In genomic region chr1:116417678-116418077, GRCh38 we compare ENCODE assay signal across 8 cellular contexts. TPM values are rescaled to one million over a fixed set of nuclear protein-coding genes. Genes with fewer than 3 reads are reported as not detected.
DNase-seq lines count a peak whose midpoint lies in the region; ATAC-seq, FAIRE-seq and TF ChIP-seq lines count a peak whose summit lies in the region.

No MANE protein-coding gene starts in this region.

- H3K9me3 ChIP-seq in HUES6 (ENCODE audit: control insufficient read depth, insufficient read depth, low read depth, low read length) (no peaks in the 10 kb centered on the region), keratinocyte (ENCODE audit: control insufficient read depth, low read depth, low read length) (no peaks in the 10 kb centered on the region)

- peak overlapping the region; percentile 97 for H3K4me3 ChIP-seq in HUES6 (ENCODE audit: low read depth, low read length)
- H3K4me3 ChIP-seq in keratinocyte (ENCODE audit: control insufficient read depth in 2 of 3, extremely low read depth in 1 of 3, insufficient read depth in 2 of 3, low read depth in 1 of 3, low read length in 3 of 3) = peak overlapping the region; percentile 64 to 92 (median 66)

- peak overlapping the region; percentile 100 for H2AFZ ChIP-seq in keratinocyte (ENCODE audit: control insufficient read depth, low read length)

- H3K4me1 Mint-ChIP-seq in activated naive CD8-positive, alpha-beta T cell treated with anti-CD3 and anti-CD28 coated beads for 36 hours = peaks cover 29% of the 10 kb centered on the region
- H3K4me1 Mint-ChIP-seq in stimulated activated naive B cell treated with anti-CD40 and anti-IgM and Interleukin-4, amounts not matched to agents 10 μg/mL and 1 μg/mL and 100 μg/mL, for 72 hours = peaks cover 16 to 37% of the 10 kb centered on the region in 2 donors

- H3K27ac Mint-ChIP-seq in activated naive CD8-positive, alpha-beta T cell treated with anti-CD3 and anti-CD28 coated beads for 36 hours = peak overlapping the region; percentile 90
- peak overlapping the region; percentile 96 for H3K27ac Mint-ChIP-seq in stimulated activated naive B cell treated with anti-CD40 and anti-IgM and Interleukin-4, amounts not matched to agents 10 μg/mL and 1 μg/mL and 100 μg/mL, for 72 hours

- peak overlapping the region; percentile 90 for H3K4me3 Mint-ChIP-seq in activated naive CD8-positive, alpha-beta T cell treated with anti-CD3 and anti-CD28 coated beads for 36 hours
- H3K4me3 Mint-ChIP-seq in stimulated activated naive B cell treated with anti-CD40 and anti-IgM and Interleukin-4, amounts not matched to agents 10 μg/mL and 1 μg/mL and 100 μg/mL, for 72 hours = peak overlapping the region; percentile 92 to 96

- peak overlapping the region; percentile 96 for H3K9ac ChIP-seq in HUES6 (ENCODE audit: low read length)
- H3K9ac ChIP-seq in keratinocyte (ENCODE audit: control insufficient read depth, extremely low read depth, insufficient read depth, low read length) = peak overlapping the region; percentile 91

- no peak overlapping the region for H3K27ac ChIP-seq in HUES6 (ENCODE audit: low read depth, low read length)
- H3K27ac ChIP-seq in keratinocyte (ENCODE audit: control insufficient read depth, insufficient read depth, low read length) = peak overlapping the region; percentile 86

- peak overlapping the region; percentile 96 for H3K4me2 ChIP-seq in keratinocyte (ENCODE audit: control insufficient read depth, extremely low read depth, insufficient read depth, low read depth, low read length)

- H3K36me3 ChIP-seq in HUES6 (ENCODE audit: control insufficient read depth, insufficient read depth, low read length) = no peaks in the 10 kb centered on the region
- H3K36me3 ChIP-seq in keratinocyte (ENCODE audit: control insufficient read depth in 2 of 2, extremely low read depth in 1 of 2, insufficient read depth in 2 of 2, low read length in 2 of 2) = no peaks in the 10 kb centered on the region

- no peak for TF ChIP-seq POLR2A in GM12891 (IDR thresholded peaks at IDR 0.05; ENCODE audit: low read depth, low read length)

- POLR2A ChIA-PET in HEK293T (lab: Yijun Ruan, JAX) = interaction anchor here (0.8 to 2.4 kb wide), 7 partner anchors 11 to 77 kb away, joined by 3 to 17 read pairs (median 4); no protein-coding TSS in a partner anchor

- H3K4me1 ChIP-seq in HUES6 (ENCODE audit: control insufficient read depth, insufficient read depth, low read length) (peaks cover 23% of the 10 kb centered on the region), keratinocyte (ENCODE audit: control insufficient read depth, extremely low read depth, insufficient read depth, low read length) (peaks cover 20% of the 10 kb centered on the region)

- no peaks in the 10 kb centered on the region for H3K9me3 Mint-ChIP-seq in activated naive CD8-positive, alpha-beta T cell treated with anti-CD3 and anti-CD28 coated beads for 36 hours
- no peaks in the 10 kb centered on the region for H3K9me3 Mint-ChIP-seq in stimulated activated naive B cell treated with anti-CD40 and anti-IgM and Interleukin-4, amounts not matched to agents 10 μg/mL and 1 μg/mL and 100 μg/mL, for 72 hours

- DNase-seq in activated naive CD8-positive, alpha-beta T cell treated with anti-CD3 and anti-CD28 coated beads for 36 hours = no peak
- DNase-seq in keratinocyte (ENCODE audit: low read depth, low spot score) = no peak
- no peak for DNase-seq in stimulated activated naive B cell treated with anti-CD40 and anti-IgM and Interleukin-4, amounts not matched to agents 10 μg/mL and 1 μg/mL and 100 μg/mL, for 72 hours
- no peak for DNase-seq in HEK293T (ENCODE audit: extremely low spot score)
- DNase-seq in GM12891 (ENCODE audit: insufficient read length, low spot score) = no peak
- DNase-seq in RPMI8226 = no peak

- CTCF ChIA-PET in HEK293T (lab: Yijun Ruan, JAX) = interaction anchor here (0.8 kb wide), 1 partner anchor 68 kb away, joined by 3 read pairs; no protein-coding TSS in a partner anchor

- H3K27me3 Mint-ChIP-seq in activated naive CD8-positive, alpha-beta T cell treated with anti-CD3 and anti-CD28 coated beads for 36 hours = no peaks in the 10 kb centered on the region
- peaks cover under 1 to 7% of the 10 kb centered on the region in 2 donors for H3K27me3 Mint-ChIP-seq in stimulated activated naive B cell treated with anti-CD40 and anti-IgM and Interleukin-4, amounts not matched to agents 10 μg/mL and 1 μg/mL and 100 μg/mL, for 72 hours

- peaks cover 7% of the 10 kb centered on the region for H3K79me2 ChIP-seq in keratinocyte (ENCODE audit: control insufficient read depth, insufficient read depth, low read length)

- peaks cover 14% of the 10 kb centered on the region for H3K36me3 Mint-ChIP-seq in activated naive CD8-positive, alpha-beta T cell treated with anti-CD3 and anti-CD28 coated beads for 36 hours
- H3K36me3 Mint-ChIP-seq in stimulated activated naive B cell treated with anti-CD40 and anti-IgM and Interleukin-4, amounts not matched to agents 10 μg/mL and 1 μg/mL and 100 μg/mL, for 72 hours = peaks cover 16 to 25% of the 10 kb centered on the region in 2 donors

- no peak for ATAC-seq in stimulated activated naive B cell treated with anti-CD40 and anti-IgM and Interleukin-4, amounts not matched to agents 10 μg/mL and 1 μg/mL and 100 μg/mL, for 72 hours (replicated peaks)
- no peak for ATAC-seq in HG02759 (IDR thresholded peaks at IDR 0.05; ENCODE audit: unreplicated experiment)

- H3K9me1 ChIP-seq in keratinocyte (ENCODE audit: control insufficient read depth, extremely low read depth, insufficient read depth, low read length) = no peaks in the 10 kb centered on the region

- no peak for FAIRE-seq in keratinocyte (lab: Jason Lieb, UNC)
- no peak for FAIRE-seq in GM12891 (lab: Jason Lieb, UNC)

- no peak for TF ChIP-seq CTCF in keratinocyte (optimal IDR thresholded peaks at IDR 0.05 in 1 of 3, IDR thresholded peaks at IDR 0.05 in 1 of 3, conservative IDR thresholded peaks at IDR 0.05 in 1 of 3; ENCODE audit: extremely low read depth in 1 of 3, insufficient read depth in 2 of 3, low read length in 3 of 3)

- dilution Hi-C loops in keratinocyte (cut with MboI; ENCODE audit: extremely low pct_ligation_motif_present, low sequenced_read_pairs) = no loop called here

- H3K27me3 ChIP-seq in HUES6 (ENCODE audit: control insufficient read depth, insufficient read depth, low read length) (no peaks in the 10 kb centered on the region), keratinocyte (ENCODE audit: control insufficient read depth, extremely low read depth, insufficient read depth, low read length) (no peaks in the 10 kb centered on the region)

- no peaks in the 10 kb centered on the region for H4K20me1 ChIP-seq in keratinocyte (ENCODE audit: control insufficient read depth, extremely low read depth, insufficient read depth, low read length)

TF ChIP-seq in HEK293T, 16 proteins besides CTCF, POLR2A, EP300 and RAD21:
- TF ChIP-seq SUZ12 (IDR thresholded peaks at IDR 0.05) = no peak
- no peak for TF ChIP-seq FOXK2 (IDR thresholded peaks at IDR 0.05)
- TF ChIP-seq FOXM1 (IDR thresholded peaks at IDR 0.05; ENCODE audit: borderline replicate concordance) = no peak
- no peak for TF ChIP-seq CTBP1 (IDR thresholded peaks at IDR 0.05; ENCODE audit: borderline replicate concordance)
- no peak for TF ChIP-seq NFRKB (IDR thresholded peaks at IDR 0.05)
- no peak for TF ChIP-seq PKNOX1 (IDR thresholded peaks at IDR 0.05)
- TF ChIP-seq ELF4 (IDR thresholded peaks at IDR 0.05) = no peak

TF ChIP-seq in GM12891, 5 proteins besides CTCF, POLR2A, EP300 and RAD21:
- no peak for TF ChIP-seq SPI1 (IDR thresholded peaks at IDR 0.05; ENCODE audit: low read depth, low read length)
- TF ChIP-seq POU2F2 (IDR thresholded peaks at IDR 0.05; ENCODE audit: low read depth, low read length) = no peak
- TF ChIP-seq TAF1 (IDR thresholded peaks at IDR 0.05; ENCODE audit: low read depth, low read length) = no peak
- no peak for TF ChIP-seq POLR2AphosphoS5 (IDR thresholded peaks at IDR 0.05; ENCODE audit: low read depth, low read length)
- no peak for TF ChIP-seq PAX5 (IDR thresholded peaks at IDR 0.05; ENCODE audit: insufficient read depth, low read length, severe bottlenecking)
TF ChIP-seq in GM12891: peak in this region for 0.

RNA-seq across cellular contexts. Expression of gene ATP1A1, which starts 44.6 kb away (rescaled TPM):
- total RNA-seq in activated naive CD8-positive, alpha-beta T cell treated with anti-CD3 and anti-CD28 coated beads for 36 hours = 100 to 1,000 TPM; 234 to 243 TPM
- 357 to 412 TPM (median 381 TPM) in 3 replicates for polyA plus RNA-seq in keratinocyte
- 305 TPM for polyA plus RNA-seq in keratinocyte (2011; ENCODE audit: low read depth)
- 239 and 241 TPM in 2 replicates for polyA plus RNA-seq in keratinocyte (2011; cell fraction: cytosol; rRNA removed)
- polyA plus RNA-seq in keratinocyte (2011; cell fraction: nucleus; rRNA removed) = 486 and 517 TPM in 2 replicates
- polyA plus RNA-seq in keratinocyte (2012; ENCODE audit: low replicate concordance) = 252 and 318 TPM in 2 replicates
- polyA minus RNA-seq in keratinocyte = 225 to 603 TPM (median 478 TPM) in 3 replicates
- 257 TPM for polyA minus RNA-seq in keratinocyte (2011; cell fraction: cytosol; rRNA and poly(A)+ RNA removed)
- polyA minus RNA-seq in keratinocyte (2011; cell fraction: nucleus; rRNA and poly(A)+ RNA removed) = 329 and 500 TPM in 2 replicates
- 209 TPM for polyA plus RNA-seq in GM12891 (2012; ENCODE audit: low read depth, missing spikeins)
